21 cellular contexts compared by ENCODE assay signal in the genomic region with DNA sequence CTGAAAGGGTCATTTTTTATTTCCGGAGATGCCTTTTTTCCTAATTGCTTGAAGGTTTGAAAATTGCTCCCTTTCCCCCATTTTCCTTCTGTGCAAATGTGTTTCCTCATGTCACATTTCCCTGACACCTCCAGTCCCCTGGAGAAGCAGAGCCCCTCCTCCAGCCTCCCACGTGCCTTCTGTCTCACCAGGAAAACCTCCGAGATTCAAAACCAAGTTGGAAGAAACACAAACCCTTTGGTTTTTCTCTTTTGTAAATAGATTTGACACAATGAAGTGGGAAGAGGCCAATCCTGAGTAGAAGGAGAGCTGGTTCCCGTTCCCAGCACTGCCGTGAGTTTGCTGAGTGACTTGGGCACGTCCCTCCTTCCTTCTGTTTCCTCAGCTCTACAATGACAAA.
"Had no signal": no experiment of that assay in that cellular context is flagged by ENCODE, and none has a peak within 500 bp of the region (broad histone marks: within the 10 kb centered on the region; RNA-seq: fewer than 3 reads in every experiment).

No MANE protein-coding gene starts in this region.

- H3K9me3 Mint-ChIP-seq: activated T-helper 1 cell treated with anti-CD3 and anti-CD28 coated beads, Interleukin-12 subunit alpha, Interleukin-12 subunit beta, Interleukin-2, Interleukin-4 antibody, amounts not matched to agents 30 ng/mL and 10 ng/mL and 1 ng/mL, durations not matched to agents 14 hours and 24 hours and 36 hours; dendritic cell treated with granulocyte-macrophage colony-stimulating factor and Interleukin-4, amounts not matched to agents 40 ng/mL and 50 ng/mL, for 4 days; natural killer cell treated with Interleukin-12 subunit alpha and Interleukin-12 subunit beta and Interleukin-15 and Interleukin-18, amount 100 ng/mL, for 72 hours; stimulated activated effector memory CD8-positive, alpha-beta T cell treated with anti-CD3 and anti-CD28 coated beads, Interleukin-12 subunit alpha, Interleukin-12 subunit beta, amount 100 ng/mL, for 72 hours; stimulated activated naive CD8-positive, alpha-beta T cell treated with anti-CD3 and anti-CD28 coated beads, Interleukin-15, amount 100 ng/mL, for 72 hours; T-cell had no signal

- H3K36me3 Mint-ChIP-seq: activated naive CD8-positive, alpha-beta T cell; immature natural killer cell; natural killer cell treated with Interleukin-12 subunit alpha and Interleukin-12 subunit beta and Interleukin-15 and Interleukin-18, amount 100 ng/mL, for 72 hours; stimulated activated effector memory CD8-positive, alpha-beta T cell treated with anti-CD3 and anti-CD28 coated beads, Interleukin-12 subunit alpha, Interleukin-12 subunit beta, amount 100 ng/mL, for 72 hours; T-cell had no signal

- DNase-seq: activated CD4-positive, alpha-beta T cell treated with anti-CD3 and anti-CD28 coated beads for 1 hour; activated CD4-positive, alpha-beta T cell treated with anti-CD3 and anti-CD28 coated beads, Interleukin-2, amount 50 U/mL, for 1 hour; activated CD8-positive, alpha-beta T cell treated with anti-CD3 and anti-CD28 coated beads, Interleukin-2, amount 10 ng/mL, durations not matched to agents 7 days and 5 days; activated gamma-delta T cell; effector CD8-positive, alpha-beta T cell; foreskin keratinocyte; immature natural killer cell; left ventricle myocardium inferior; right cardiac atrium; stimulated activated CD4-positive, alpha-beta T cell treated with anti-CD3 and anti-CD28 coated beads, Interleukin-2, amount 100 ng/mL, for 24 hours; stimulated activated naive CD8-positive, alpha-beta T cell treated with anti-CD3 and anti-CD28 coated beads, Interleukin-15, amount 100 ng/mL, for 72 hours; T-cell; trophoblast cell had no signal

- H3K27ac ChIP-seq: foreskin keratinocyte, left ventricle myocardium inferior, suprapubic skin, vagina had no signal

- H3K4me3 ChIP-seq: left ventricle myocardium inferior, suprapubic skin, vagina had no signal

- H3K4me1 ChIP-seq: foreskin keratinocyte, suprapubic skin, vagina had no signal

- H3K36me3 ChIP-seq: left ventricle myocardium inferior, suprapubic skin, vagina had no signal

- H3K27me3 ChIP-seq: foreskin keratinocyte, vagina had no signal

- ATAC-seq: activated CD8-positive, alpha-beta T cell treated with anti-CD3 and anti-CD28 coated beads, Interleukin-2, amount 10 ng/mL, durations not matched to agents 7 days and 5 days; foreskin keratinocyte; natural killer cell treated with Interleukin-12 subunit alpha and Interleukin-12 subunit beta and Interleukin-15 and Interleukin-18, amount 100 ng/mL, for 72 hours; right cardiac atrium; SK-N-SH treated with all-trans-retinoic acid at 6 μM for 48 hours; stimulated activated effector memory CD8-positive, alpha-beta T cell treated with anti-CD3 and anti-CD28 coated beads, Interleukin-12 subunit alpha, Interleukin-12 subunit beta, amount 100 ng/mL, for 72 hours; stimulated activated naive CD8-positive, alpha-beta T cell treated with anti-CD3 and anti-CD28 coated beads, Interleukin-15, amount 100 ng/mL, for 72 hours; T-cell had no signal

- H3K9me3 ChIP-seq: left ventricle myocardium inferior, suprapubic skin, vagina had no signal

- H3K4me3 Mint-ChIP-seq: activated CD8-positive, alpha-beta T cell treated with anti-CD3 and anti-CD28 coated beads, Interleukin-2, amount 10 ng/mL, durations not matched to agents 7 days and 5 days; activated naive CD8-positive, alpha-beta T cell; activated T-helper 1 cell treated with anti-CD3 and anti-CD28 coated beads, Interleukin-12 subunit alpha, Interleukin-12 subunit beta, Interleukin-2, Interleukin-4 antibody, amounts not matched to agents 30 ng/mL and 10 ng/mL and 1 ng/mL, durations not matched to agents 14 hours and 24 hours and 36 hours; dendritic cell treated with granulocyte-macrophage colony-stimulating factor and Interleukin-4, amounts not matched to agents 40 ng/mL and 50 ng/mL, for 4 days; immature natural killer cell; natural killer cell treated with Interleukin-12 subunit alpha and Interleukin-12 subunit beta and Interleukin-15 and Interleukin-18, amount 100 ng/mL, for 72 hours; stimulated activated effector memory CD8-positive, alpha-beta T cell treated with anti-CD3 and anti-CD28 coated beads, Interleukin-12 subunit alpha, Interleukin-12 subunit beta, amount 100 ng/mL, for 72 hours; stimulated activated naive CD8-positive, alpha-beta T cell treated with anti-CD3 and anti-CD28 coated beads, Interleukin-15, amount 100 ng/mL, for 72 hours; T-cell had no signal

- H3K4me1 Mint-ChIP-seq: immature natural killer cell; stimulated activated effector memory CD8-positive, alpha-beta T cell treated with anti-CD3 and anti-CD28 coated beads, Interleukin-12 subunit alpha, Interleukin-12 subunit beta, amount 100 ng/mL, for 72 hours; stimulated activated naive CD8-positive, alpha-beta T cell treated with anti-CD3 and anti-CD28 coated beads, Interleukin-15, amount 100 ng/mL, for 72 hours; T-cell had no signal

- H3K27ac Mint-ChIP-seq: activated CD8-positive, alpha-beta T cell treated with anti-CD3 and anti-CD28 coated beads, Interleukin-2, amount 10 ng/mL, durations not matched to agents 7 days and 5 days; activated naive CD8-positive, alpha-beta T cell; activated T-helper 1 cell treated with anti-CD3 and anti-CD28 coated beads, Interleukin-12 subunit alpha, Interleukin-12 subunit beta, Interleukin-2, Interleukin-4 antibody, amounts not matched to agents 30 ng/mL and 10 ng/mL and 1 ng/mL, durations not matched to agents 14 hours and 24 hours and 36 hours; dendritic cell treated with granulocyte-macrophage colony-stimulating factor and Interleukin-4, amounts not matched to agents 40 ng/mL and 50 ng/mL, for 4 days; immature natural killer cell; natural killer cell treated with Interleukin-12 subunit alpha and Interleukin-12 subunit beta and Interleukin-15 and Interleukin-18, amount 100 ng/mL, for 72 hours; stimulated activated effector memory CD8-positive, alpha-beta T cell treated with anti-CD3 and anti-CD28 coated beads, Interleukin-12 subunit alpha, Interleukin-12 subunit beta, amount 100 ng/mL, for 72 hours; stimulated activated naive CD8-positive, alpha-beta T cell treated with anti-CD3 and anti-CD28 coated beads, Interleukin-15, amount 100 ng/mL, for 72 hours; T-cell had no signal
